29 cellular contexts compared by ENCODE assay signal in the genomic region with DNA sequence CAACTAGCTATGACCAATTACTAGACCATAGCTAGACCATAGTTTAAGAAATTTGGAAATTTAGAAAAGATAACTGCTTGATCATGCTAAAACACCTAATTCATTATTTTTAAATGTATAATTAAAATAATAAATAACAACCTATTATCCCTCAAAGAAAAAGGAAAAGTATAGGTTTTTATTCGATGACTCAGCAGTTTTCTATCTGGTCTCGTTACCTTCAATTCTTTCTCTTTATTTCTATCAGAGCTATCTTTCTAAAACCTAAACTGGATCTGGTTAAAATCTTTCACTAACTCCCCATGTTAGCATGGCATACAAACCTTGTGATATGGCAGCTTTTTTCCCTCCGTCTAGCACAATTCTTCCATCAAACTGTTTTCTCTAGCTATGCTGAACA. TPM values are rescaled to one million over a fixed set of nuclear protein-coding genes. Genes with fewer than 3 reads are reported as not detected.
"Had no signal": no experiment of that assay in that cellular context is flagged by ENCODE, and none has a peak within 500 bp of the region (broad histone marks: within the 10 kb centered on the region; RNA-seq: fewer than 3 reads in every experiment).

No MANE protein-coding gene starts in this region.

- H3K27ac ChIP-seq: left lung, lower lobe of right lung, neural progenitor cell, neutrophil, parathyroid adenoma, psoas muscle, skin epidermis, stomach, testis, thyroid gland, transverse colon, upper lobe of left lung, vagina had no signal

- H3K27me3 ChIP-seq: left lung, neural progenitor cell, neutrophil, stomach, testis, thyroid gland, transverse colon, upper lobe of left lung, vagina had no signal

- H3K4me1 ChIP-seq: left lung, lower lobe of right lung, neural progenitor cell, parathyroid adenoma, psoas muscle, stomach, testis, thyroid gland, transverse colon, upper lobe of left lung, vagina had no signal

- H3K79me2 ChIP-seq: parathyroid adenoma had no signal

- H3K27me3 Mint-ChIP-seq: naive thymus-derived CD8-positive, alpha-beta T cell; stimulated activated naive B cell treated with anti-CD40 and anti-IgM and Interleukin-4, amounts not matched to agents 10 μg/mL and 1 μg/mL and 100 μg/mL, for 72 hours had no signal

- H3K4me2 ChIP-seq: neural progenitor cell had no signal

- H3K4me3 Mint-ChIP-seq: immature natural killer cell; naive thymus-derived CD8-positive, alpha-beta T cell; nephron; neural progenitor cell; stimulated activated naive B cell treated with anti-CD40 and anti-IgM and Interleukin-4, amounts not matched to agents 10 μg/mL and 1 μg/mL and 100 μg/mL, for 72 hours had no signal

- DNase-seq: hypothalamus; immature natural killer cell; kidney; left colon; left lung; lower lobe of right lung; mammary epithelial cell; mesenchymal stem cell; naive thymus-derived CD8-positive, alpha-beta T cell; occipital lobe; psoas muscle; stimulated activated CD4-positive, alpha-beta T cell treated with anti-CD3 and anti-CD28 coated beads, Interleukin-12 subunit alpha, Interleukin-12 subunit beta, amount 100 ng/mL, for 4 hours; stimulated activated CD4-positive, alpha-beta T cell treated with anti-CD3 and anti-CD28 coated beads, Interleukin-15, amount 100 ng/mL, for 24 hours; stimulated activated CD4-positive, alpha-beta T cell treated with anti-CD3 and anti-CD28 coated beads, Interleukin-2, amount 100 ng/mL, for 24 hours; stimulated activated CD4-positive, alpha-beta T cell treated with anti-CD3 and anti-CD28 coated beads, Interleukin-4, amount 100 ng/mL, for 1 hour; stimulated activated naive B cell treated with anti-CD40 and anti-IgM and Interleukin-4, amounts not matched to agents 10 μg/mL and 1 μg/mL and 100 μg/mL, for 72 hours; stimulated activated naive CD8-positive, alpha-beta T cell treated with anti-CD3 and anti-CD28 coated beads, Interleukin-15, Interleukin-2, amounts not matched to agents 100 U/mL and 50 U/mL, for 24 hours; stomach; testis; thyroid gland; transverse colon had no signal

- H3K4me3 ChIP-seq: left lung, lower lobe of right lung, neural progenitor cell, psoas muscle, skin epidermis, stomach, thyroid gland, transverse colon, upper lobe of left lung, vagina had no signal

- H2AFZ ChIP-seq: neural progenitor cell, parathyroid adenoma had no signal

- H3K9me3 ChIP-seq: lower lobe of right lung, neutrophil, psoas muscle, testis, thyroid gland, transverse colon, upper lobe of left lung, vagina had no signal

- H3K27ac Mint-ChIP-seq: immature natural killer cell; naive thymus-derived CD8-positive, alpha-beta T cell; nephron; neural progenitor cell; stimulated activated naive B cell treated with anti-CD40 and anti-IgM and Interleukin-4, amounts not matched to agents 10 μg/mL and 1 μg/mL and 100 μg/mL, for 72 hours had no signal

- H3K36me3 ChIP-seq: left lung, lower lobe of right lung, neutrophil, thyroid gland, transverse colon, upper lobe of left lung, vagina had no signal

- H3K9ac ChIP-seq: neural progenitor cell, parathyroid adenoma had no signal

- H3K4me1 Mint-ChIP-seq: immature natural killer cell, nephron, neural progenitor cell had no signal

- ATAC-seq: left colon; left lung; lower lobe of right lung; naive thymus-derived CD8-positive, alpha-beta T cell; psoas muscle; sciatic nerve; stimulated activated naive B cell treated with anti-CD40 and anti-IgM and Interleukin-4, amounts not matched to agents 10 μg/mL and 1 μg/mL and 100 μg/mL, for 72 hours; stimulated activated naive CD8-positive, alpha-beta T cell treated with anti-CD3 and anti-CD28 coated beads, Interleukin-15, Interleukin-2, amounts not matched to agents 100 U/mL and 50 U/mL, for 24 hours had no signal

RNA-seq across cellular contexts. Expression of a gene that starts 45.5 kb away (rescaled TPM):
- total RNA-seq: naive thymus-derived CD8-positive, alpha-beta T cell had no signal
- polyA plus RNA-seq: immature natural killer cell; naive thymus-derived CD8-positive, alpha-beta T cell had no signal
